ENCODE assay signal across 18 cellular contexts in genomic region chr1:98294127-98294526, GRCh38.
"Had no signal": no experiment of that assay in that cellular context is flagged by ENCODE, and none has a peak within 500 bp of the region (broad histone marks: within the 10 kb centered on the region; RNA-seq: fewer than 3 reads in every experiment).

No MANE protein-coding gene starts in this region.

- H3K27ac ChIP-seq: RWPE1 had no signal

- H3K9me3 ChIP-seq: SK-N-SH had no signal

- H3K9me2 ChIP-seq: SK-N-SH had no signal

- H3K4me2 ChIP-seq: SK-N-SH had no signal

- H3K9ac ChIP-seq: SK-N-SH had no signal

- DNase-seq: Karpas-422, KG1, MM.1S, NCI-H1092 treated with DMSO at 0.1 percent for 48 hours, NCI-H1436, NCI-H187, NCI-H2029, NCI-H2081 treated with DMSO at 0.1 percent for 48 hours, NCI-H2171, NCI-H226, NCI-H446, NCI-H510A, NCI-H524 treated with DMSO at 0.1 percent for 48 hours, NCI-H69, NCI-H774, SHP77, SK-N-SH had no signal
